9 cellular contexts compared by ENCODE assay signal in genomic region chr14:37594916-37595808, GRCh38. TPM values are rescaled to one million over a fixed set of nuclear protein-coding genes. Genes with fewer than 3 reads are reported as not detected.
DNase-seq lines count a peak whose midpoint lies in the region; ATAC-seq and TF ChIP-seq lines count a peak whose summit lies in the region.
"Had no signal": no experiment of that assay in that cellular context is flagged by ENCODE, and none has a peak within 500 bp of the region (broad histone marks: within the 10 kb centered on the region; RNA-seq: fewer than 3 reads in every experiment).

TSS of gene FOXA1 (minus strand) at chr14:37595249. CDS start at chr14:37594972, 277 bp downstream.
TSS of gene TTC6 (plus strand) at chr14:37595629. CDS start at chr14:37622065, 26,436 bp downstream.

- peaks cover 4% of the 10 kb centered on the region for H3K79me1 ChIP-seq in neuronal stem cell (ENCODE audit: low read depth, low read length)

- ATAC-seq in GM18502 (IDR thresholded peaks at IDR 0.05; ENCODE audit: poor library complexity, unreplicated experiment) = no peak
- ATAC-seq in HG02623 (IDR thresholded peaks at IDR 0.05; ENCODE audit: unreplicated experiment) = no peak

- TF ChIP-seq POLR2A in esophagus squamous epithelium (IDR thresholded peaks at IDR 0.05) = peak in 2 of 4 donors; percentile 8 to 33

- DNase-seq in GM13977 (ENCODE audit: low spot score) (peak; percentile 65), NCI-H1105 treated with DMSO at 0.1 percent for 48 hours (lab: John Stamatoyannopoulos, UW) (peak; percentile 96), SW480 (ENCODE audit: low spot score) (peak; percentile 71), esophagus squamous epithelium (lab: John Stamatoyannopoulos, UW) (no peak), neuronal stem cell (ENCODE audit: low spot score) (peak; percentile 41), KG1 (lab: John Stamatoyannopoulos, UW) (no peak)

- no peak within 1 kb of the TSS for H4K91ac ChIP-seq in neuronal stem cell (ENCODE audit: low read depth, low read length, poor library complexity)

- in situ Hi-C loops in GM13977 (cut with MboI; ENCODE audit: low pct_unique_long_range_greater_than_20kb, low sequenced_read_pairs, unreplicated experiment) = loop anchor here (25.0 kb wide), 2 partner anchors 933 to 1083 kb away; partner anchors contain the start of genes NKX2-1 and PAX9

- H3K9ac ChIP-seq in neuronal stem cell (ENCODE audit: low read depth, low read length, poor library complexity) = no peak within 1 kb of the TSS

- peak within 1 kb of the TSS; percentile 89 to 95 (median 92) for H3K27ac ChIP-seq in esophagus squamous epithelium
- H3K27ac ChIP-seq in neuronal stem cell (replicated peaks; ENCODE audit: low read length) = no peak within 1 kb of the TSS

- H3K4me2 ChIP-seq in neuronal stem cell (ENCODE audit: insufficient read depth, low read length, poor library complexity, severe bottlenecking) = peak within 1 kb of the TSS; percentile 96

- H3K4me3 ChIP-seq in esophagus squamous epithelium = peak within 1 kb of the TSS; percentile 58 to 72 (median 62)
- peak within 1 kb of the TSS; percentile 42 to 72 for H3K4me3 ChIP-seq in neuronal stem cell (ENCODE audit: low read length in 2 of 2)

- no peak within 1 kb of the TSS for H2BK12ac ChIP-seq in neuronal stem cell (ENCODE audit: low read length)

- peak within 1 kb of the TSS; percentile 80 for H3K18ac ChIP-seq in neuronal stem cell (ENCODE audit: low read length)

- H2BK15ac ChIP-seq in neuronal stem cell (ENCODE audit: low read length) = peak within 1 kb of the TSS; percentile 37

- no peak within 1 kb of the TSS for H2AK5ac ChIP-seq in neuronal stem cell (ENCODE audit: low read depth, low read length)

- H2AFZ ChIP-seq in neuronal stem cell (ENCODE audit: low read length) = peak within 1 kb of the TSS; percentile 88

- H4K8ac ChIP-seq in neuronal stem cell (ENCODE audit: low read depth, low read length) = no peak within 1 kb of the TSS

- no peaks in the 10 kb centered on the region for H3K36me3 ChIP-seq in esophagus squamous epithelium
- H3K36me3 ChIP-seq in neuronal stem cell (replicated peaks in 1 of 2; ENCODE audit: control insufficient read depth in 2 of 2, insufficient read depth in 2 of 2, low read length in 2 of 2) = no peaks in the 10 kb centered on the region

- TF ChIP-seq CTCF in GM13977 (IDR thresholded peaks at IDR 0.05; ENCODE audit: extremely low read depth, insufficient read depth, missing control alignments) (no peak), esophagus squamous epithelium (IDR thresholded peaks at IDR 0.05) (no peak)

- H2BK120ac ChIP-seq in neuronal stem cell (ENCODE audit: low read depth, low read length) = no peak within 1 kb of the TSS

- no peak within 1 kb of the TSS for H2BK5ac ChIP-seq in neuronal stem cell (ENCODE audit: low read length)

- WGBS in esophagus squamous epithelium, 2 donors = 1 to 2% methylated on average over 11 to 27 of the region's 93 CpGs
- no CpG with 5 or more reads among the region's 93 CpGs for WGBS in neuronal stem cell (ENCODE audit: extremely low coverage in 2 of 2, insufficient read length in 2 of 2, insufficient replicate concordance in 1 of 2), 2 donors

- H3K4me1 ChIP-seq in esophagus squamous epithelium = peaks cover 17 to 77% (median 32%) of the 10 kb centered on the region in 3 donors
- peaks cover 4 to 12% of the 10 kb centered on the region in 2 donors for H3K4me1 ChIP-seq in neuronal stem cell (ENCODE audit: control insufficient read depth in 2 of 2, insufficient read depth in 1 of 2, low read depth in 1 of 2, low read length in 2 of 2)

- H3K23ac ChIP-seq in neuronal stem cell (ENCODE audit: low read depth, low read length, poor library complexity) = no peak within 1 kb of the TSS

- intact Hi-C loops in esophagus squamous epithelium (cut with DNase I) = loop anchor here (5.0 kb wide), 1 partner anchor 348 kb away; no protein-coding TSS in a partner anchor

- H3K27me3 ChIP-seq in esophagus squamous epithelium = peaks cover 0 to 99% (median 27%) of the 10 kb centered on the region in 4 donors
- peaks cover 42 to 98% (median 91%) of the 10 kb centered on the region in 3 experiments for H3K27me3 ChIP-seq in neuronal stem cell (ENCODE audit: control insufficient read depth in 3 of 3, insufficient read depth in 3 of 3, low read depth in 1 of 3, low read length in 3 of 3)

- no peak within 1 kb of the TSS for H3K4ac ChIP-seq in neuronal stem cell (ENCODE audit: low read length)

- H3K9me3 ChIP-seq in esophagus squamous epithelium (no peaks in the 10 kb centered on the region), neuronal stem cell (replicated peaks in 1 of 2; ENCODE audit: control insufficient read depth in 2 of 2, insufficient read depth in 1 of 2, low read depth in 1 of 2, low read length in 2 of 2) (no peaks in the 10 kb centered on the region)

- H3K14ac ChIP-seq in neuronal stem cell (ENCODE audit: low read length) = peak within 1 kb of the TSS; percentile 38

RNA-seq across cellular contexts. Expression of gene FOXA1, which starts in this region (rescaled TPM):
- total RNA-seq in esophagus squamous epithelium = 10 to 100 TPM; 27.7 to 34.4 (median 29.1) TPM
- polyA plus RNA-seq in neuronal stem cell (2013, experiment 1 of 2) = 0.08 TPM
- 0.11 TPM for polyA plus RNA-seq in neuronal stem cell (2013, experiment 2 of 2)
- total RNA-seq: T-helper 1 cell treated with Interleukin-12 subunit alpha and Interleukin-12 subunit beta and Interleukin-4 antibody, amounts not matched to agents 30 ng/mL and 1 ng/mL, for 36 hours had no signal

RNA-seq across cellular contexts. Expression of gene TTC6, which starts in this region (rescaled TPM):
- total RNA-seq in esophagus squamous epithelium = 1 to 10 TPM in 3 of 4 donors, under 1 TPM in 1; 0.82 to 8.4 (median 3.5) TPM
- polyA plus RNA-seq in neuronal stem cell (2013, experiment 1 of 2) = 0.04 TPM
- 0.01 TPM for polyA plus RNA-seq in neuronal stem cell (2013, experiment 2 of 2)
- total RNA-seq: T-helper 1 cell treated with Interleukin-12 subunit alpha and Interleukin-12 subunit beta and Interleukin-4 antibody, amounts not matched to agents 30 ng/mL and 1 ng/mL, for 36 hours had no signal

Comparison
In these comparisons a context has a peak if more than half of its experiments do, and no peak if none do; other contexts are left out.
1. DNase-seq: peak in GM13977 (single experiment), NCI-H1105 treated with DMSO at 0.1 percent for 48 hours (single experiment), SW480 (single experiment) and neuronal stem cell (single experiment); none in esophagus squamous epithelium (single experiment) and KG1 (single experiment).